In genomic region chr3:100400782-100401673, GRCh38 we compare ENCODE assay signal across 8 cellular contexts. TPM values are rescaled to one million over a fixed set of nuclear protein-coding genes. Genes with fewer than 3 reads are reported as not detected.
DNase-seq lines count a peak whose midpoint lies in the region; ATAC-seq and TF ChIP-seq lines count a peak whose summit lies in the region.

TSS of gene LNP1 (plus strand) at chr3:100401539. CDS start at chr3:100429730, 28,191 bp downstream.
TSS of gene TOMM70 (minus strand) at chr3:100401089. CDS start at chr3:100400949, 140 bp downstream.

- TF ChIP-seq CTCF in GM13976 (IDR thresholded peaks at IDR 0.05; ENCODE audit: borderline replicate concordance, control extremely low read depth, extremely low read depth, insufficient read depth, missing control alignments) (no peak), adrenal gland (IDR thresholded peaks at IDR 0.05) (peak in 1 of 6 experiments; percentile 13), heart right ventricle (IDR thresholded peaks at IDR 0.05) (no peak), type B pancreatic cell (conservative IDR thresholded peaks at IDR 0.05) (no peak)

- TF ChIP-seq POLR2A in adrenal gland (IDR thresholded peaks at IDR 0.05), result peak; percentile 75 to 92

- H3K4me1 ChIP-seq in adrenal gland (replicated peaks in 1 of 2) (peaks cover 28 to 53% of the 10 kb centered on the region in 2 donors), heart right ventricle (peaks cover 0 to 66% (median 54%) of the 10 kb centered on the region in 9 donors)

- H3K4me3 Mint-ChIP-seq in type B pancreatic cell, result peak within 1 kb of the TSS; percentile 95

- intact Hi-C loops in adrenal gland (cut with DNase I), result no loop called here
- intact Hi-C loops in heart right ventricle (cut with DNase I), result loop anchor here in 2 of 10 donors (5.0 kb wide), 4 partner anchors 64 to 139 kb away; partner anchors contain the start of genes NIT2 (in 1 of the 2), TBC1D23 (in 1 of the 2) and TMEM45A (in 1 of the 2)

- H3K36me3 Mint-ChIP-seq in type B pancreatic cell, result peaks cover 11% of the 10 kb centered on the region

- in situ Hi-C loops in GM13976 (cut with MboI; ENCODE audit: low sequenced_read_pairs, unreplicated experiment), result no loop called here

- H3K9me3 Mint-ChIP-seq in type B pancreatic cell, result peaks cover 5% of the 10 kb centered on the region

- DNase-seq in GM13976 (ENCODE audit: low spot score) (peak; percentile 90), NCI-H1436 treated with DMSO at 0.1 percent for 48 hours (lab: John Stamatoyannopoulos, UW) (peak; percentile 95), T follicular helper cell (ENCODE audit: low read depth) (peak; percentile 91), adrenal gland (peak; percentile 95 to 100 (median 99)), heart right ventricle (peak; percentile 96 to 98), pons (ENCODE audit: low spot score) (peak; percentile 99), type B pancreatic cell (ENCODE audit: extremely low spot score, unreplicated experiment) (peak; percentile 93)

- WGBS in adrenal gland, 4 donors, result 0 to 1% (median 0%) methylated on average over 30 to 64 of the region's 64 CpGs
- 0% methylated on average over 64 of the region's 64 CpGs for WGBS in heart right ventricle, 2 donors

- peaks cover 22% of the 10 kb centered on the region for H3K4me1 Mint-ChIP-seq in type B pancreatic cell (ENCODE audit: unreplicated experiment)

- H3K27ac ChIP-seq in adrenal gland (peak within 1 kb of the TSS; percentile 65 to 94 (median 85)), heart right ventricle (peak within 1 kb of the TSS; percentile 71 to 98 (median 94))

- H3K36me3 ChIP-seq in adrenal gland (replicated peaks in 1 of 2) (no peaks in the 10 kb centered on the region), heart right ventricle (no peaks in the 10 kb centered on the region)

- peak; percentile 92 for ATAC-seq in HG02852 (IDR thresholded peaks at IDR 0.05; ENCODE audit: unreplicated experiment)
- ATAC-seq in heart right ventricle, result peak; percentile 96 to 99 (median 98)

- H3K27ac Mint-ChIP-seq in type B pancreatic cell, result peak within 1 kb of the TSS; percentile 96

- H3K27me3 ChIP-seq in adrenal gland (no peaks in the 10 kb centered on the region), heart right ventricle (no peaks in the 10 kb centered on the region)

- H3K4me3 ChIP-seq in adrenal gland, result peak within 1 kb of the TSS; percentile 79 to 94 (median 86)
- peak within 1 kb of the TSS; percentile 69 to 98 (median 90) for H3K4me3 ChIP-seq in heart right ventricle

- no peaks in the 10 kb centered on the region for H3K9me3 ChIP-seq in adrenal gland (replicated peaks in 1 of 3)
- no peaks in the 10 kb centered on the region for H3K9me3 ChIP-seq in heart right ventricle

- no peaks in the 10 kb centered on the region for H3K27me3 Mint-ChIP-seq in type B pancreatic cell

RNA-seq across cellular contexts. Expression of gene LNP1, which starts in this region (rescaled TPM):
- 1 to 10 TPM in 6 of 8 donors, under 1 TPM in 2; 0.91 to 3.2 (median 2.4) TPM for total RNA-seq in adrenal gland
- 1 to 10 TPM in 2 of 3 donors, under 1 TPM in 1; 0.71 to 2.9 (median 1.7) TPM for polyA plus RNA-seq in adrenal gland
- total RNA-seq in heart right ventricle, result 1 to 10 TPM; 2.2 to 5.3 (median 4.0) TPM
- 1 to 10 TPM; 1.2 to 2.2 TPM for polyA plus RNA-seq in heart right ventricle
- total RNA-seq in type B pancreatic cell (ENCODE audit: low replicate concordance), result 3.4 and 6.2 TPM in 2 replicates

RNA-seq across cellular contexts. Expression of gene TOMM70, which starts in this region (rescaled TPM):
- total RNA-seq in adrenal gland (10 to 100 TPM; 25.7 to 49.6 (median 39.8) TPM), heart right ventricle (10 to 100 TPM; 52.4 to 67.5 (median 61.0) TPM), type B pancreatic cell (ENCODE audit: low replicate concordance) (42.9 and 44.6 TPM in 2 replicates)
- polyA plus RNA-seq in adrenal gland (10 to 100 TPM; 11.4 to 95.2 (median 12.9) TPM), heart right ventricle (10 to 100 TPM; 23.0 to 26.7 TPM)

Comparison
In these comparisons a context has a peak if more than half of its experiments do, and no peak if none do; other contexts are left out.
1. Peak in every context shown above with its lines: DNase-seq, ATAC-seq, H3K4me3 ChIP-seq and H3K27ac ChIP-seq.